20 cellular contexts compared by ENCODE assay signal in genomic region chr4:119570401-119570800, GRCh38. TPM values are rescaled to one million over a fixed set of nuclear protein-coding genes. Genes with fewer than 3 reads are reported as not detected.
A peak's percentile ranks its signal among the peaks of the same experiment; 100 is the strongest.
DNase-seq lines count a peak whose midpoint lies in the region; ATAC-seq and TF ChIP-seq lines count a peak whose summit lies in the region.
"Had no signal": no experiment of that assay in that cellular context is flagged by ENCODE, and none has a peak within 500 bp of the region (broad histone marks: within the 10 kb centered on the region; RNA-seq: fewer than 3 reads in every experiment).

No MANE protein-coding gene starts in this region.

- peak overlapping the region; percentile 10 for H3K27ac Mint-ChIP-seq in chondrocyte (ENCODE audit: unreplicated experiment)
- no peak overlapping the region for H3K27ac Mint-ChIP-seq in naive thymus-derived CD4-positive, alpha-beta T cell
- H3K27ac Mint-ChIP-seq: activated T-helper 2 cell treated with anti-CD3 and anti-CD28 coated beads, Interferon-gamma antibody, Interleukin-2, Interleukin-4, amounts not matched to agents 10 μg/mL and 5 μg/mL and 100 μg/mL, durations not matched to agents 14 hours and 24 hours and 36 hours; naive thymus-derived CD8-positive, alpha-beta T cell had no signal

- H3K9me3 ChIP-seq in left lung = no peaks in the 10 kb centered on the region
- no peaks in the 10 kb centered on the region for H3K9me3 ChIP-seq in thoracic aorta
- no peaks in the 10 kb centered on the region for H3K9me3 ChIP-seq in naive thymus-derived CD4-positive, alpha-beta T cell (ENCODE audit: control insufficient read depth in 2 of 3, low read length in 3 of 3)
- H3K9me3 ChIP-seq: Peyer's patch, psoas muscle had no signal

- intact Hi-C loops in left lung (cut with DNase I) = no loop called here
- intact Hi-C loops in naive thymus-derived CD4-positive, alpha-beta T cell (cut with micrococcal nuclease) = no loop called here

- POLR2A ChIA-PET in naive thymus-derived CD4-positive, alpha-beta T cell (lab: Charles Lee) = no interaction called here

- H3K27me3 ChIP-seq in left lung (no peaks in the 10 kb centered on the region), thoracic aorta (replicated peaks; ENCODE audit: insufficient read depth) (no peaks in the 10 kb centered on the region)
- H3K27me3 ChIP-seq in naive thymus-derived CD4-positive, alpha-beta T cell (ENCODE audit: control insufficient read depth in 2 of 2, insufficient read depth in 2 of 2, low read length in 2 of 2) = no peaks in the 10 kb centered on the region
- H3K27me3 ChIP-seq: Peyer's patch had no signal

- H3K4me3 ChIP-seq in left lung (no peak overlapping the region), thoracic aorta (peak overlapping the region; percentile 24)
- no peak overlapping the region for H3K4me3 ChIP-seq in naive thymus-derived CD4-positive, alpha-beta T cell (ENCODE audit: low read length)
- H3K4me3 ChIP-seq: Peyer's patch, psoas muscle had no signal

- no peaks in the 10 kb centered on the region for H3K27me3 Mint-ChIP-seq in chondrocyte (ENCODE audit: low read depth)
- peaks cover 0 to 20% (median 7%) of the 10 kb centered on the region in 5 donors for H3K27me3 Mint-ChIP-seq in naive thymus-derived CD4-positive, alpha-beta T cell

- peaks cover 12% of the 10 kb centered on the region for H3K9me3 Mint-ChIP-seq in chondrocyte (ENCODE audit: low read depth)
- H3K9me3 Mint-ChIP-seq in naive thymus-derived CD4-positive, alpha-beta T cell = peaks cover 4 to 30% (median 7%) of the 10 kb centered on the region in 11 donors

- no peak for TF ChIP-seq CTCF in chondrocyte (IDR thresholded peaks at IDR 0.05)
- TF ChIP-seq CTCF in left lung (IDR thresholded peaks at IDR 0.05) = no peak
- TF ChIP-seq CTCF in thoracic aorta (IDR thresholded peaks at IDR 0.05) = no peak
- TF ChIP-seq CTCF in GM10266 (IDR thresholded peaks at IDR 0.05; ENCODE audit: control insufficient read depth, insufficient read depth, low read depth, missing control alignments) = no peak

- peak overlapping the region; percentile 3 for H3K4me3 Mint-ChIP-seq in chondrocyte (ENCODE audit: unreplicated experiment)
- H3K4me3 Mint-ChIP-seq in naive thymus-derived CD4-positive, alpha-beta T cell = no peak overlapping the region
- H3K4me3 Mint-ChIP-seq: naive thymus-derived CD8-positive, alpha-beta T cell had no signal

- H3K36me3 ChIP-seq in left lung (no peaks in the 10 kb centered on the region), thoracic aorta (peaks cover 3% of the 10 kb centered on the region)
- H3K36me3 ChIP-seq in naive thymus-derived CD4-positive, alpha-beta T cell (ENCODE audit: control insufficient read depth in 2 of 3, insufficient read depth in 3 of 3, low read length in 3 of 3) = no peaks in the 10 kb centered on the region
- H3K36me3 ChIP-seq: WERI-Rb-1 had no signal

- H3K4me1 ChIP-seq in left lung (no peaks in the 10 kb centered on the region), thoracic aorta (ENCODE audit: control insufficient read depth in 1 of 2, low read depth in 2 of 2) (peaks cover 29 to 35% of the 10 kb centered on the region in 2 donors)
- H3K4me1 ChIP-seq in naive thymus-derived CD4-positive, alpha-beta T cell (ENCODE audit: control insufficient read depth in 2 of 2, insufficient read depth in 2 of 2, low read length in 2 of 2) = no peaks in the 10 kb centered on the region
- H3K4me1 ChIP-seq: Peyer's patch, psoas muscle had no signal

- H3K27ac ChIP-seq in left lung (no peak overlapping the region), thoracic aorta (peak overlapping the region; percentile 36 to 50)
- H3K27ac ChIP-seq in naive thymus-derived CD4-positive, alpha-beta T cell (ENCODE audit: low read depth, low read length) = no peak overlapping the region
- H3K27ac ChIP-seq: psoas muscle, WERI-Rb-1 had no signal

- peaks cover 9% of the 10 kb centered on the region for H3K36me3 Mint-ChIP-seq in chondrocyte (ENCODE audit: low read depth)
- peaks cover 1 to 16% (median 5%) of the 10 kb centered on the region in 5 donors for H3K36me3 Mint-ChIP-seq in naive thymus-derived CD4-positive, alpha-beta T cell

- DNase-seq in HCEC 1CT (peak; percentile 76), chondrocyte (ENCODE audit: low spot score) (no peak), left lung (no peak), thoracic aorta (ENCODE audit: low spot score) (no peak), GM10266 (ENCODE audit: extremely low spot score) (no peak)
- DNase-seq in naive thymus-derived CD4-positive, alpha-beta T cell = no peak
- no peak for DNase-seq in activated CD8-positive, alpha-beta memory T cell treated with anti-CD3 and anti-CD28 coated beads, Interleukin-2, amount 50 U/mL, for 4 hours
- DNase-seq: activated CD8-positive, alpha-beta memory T cell treated with anti-CD3 and anti-CD28 coated beads for 24 hours; amniotic stem cell; C1 segment of cervical spinal cord; cortex of kidney; naive thymus-derived CD8-positive, alpha-beta T cell; NCI-H2029; NCI-H748 treated with DMSO at 0.1 percent for 48 hours; Peyer's patch; psoas muscle; WERI-Rb-1 had no signal

- CTCF ChIA-PET in naive thymus-derived CD4-positive, alpha-beta T cell (lab: Charles Lee) = no interaction called here

- H3K4me1 Mint-ChIP-seq in chondrocyte (ENCODE audit: low read depth) = peaks cover 22% of the 10 kb centered on the region
- no peaks in the 10 kb centered on the region for H3K4me1 Mint-ChIP-seq in naive thymus-derived CD4-positive, alpha-beta T cell
- H3K4me1 Mint-ChIP-seq: naive thymus-derived CD8-positive, alpha-beta T cell had no signal

- ATAC-seq in left lung = peak; percentile 39
- no peak for ATAC-seq in thoracic aorta (ENCODE audit: insufficient number of reproducible peaks, low FRiP score, low read depth)
- no peak for ATAC-seq in naive thymus-derived CD4-positive, alpha-beta T cell
- ATAC-seq in HG02678 (IDR thresholded peaks at IDR 0.05; ENCODE audit: unreplicated experiment) = no peak
- ATAC-seq: left lobe of liver; naive thymus-derived CD8-positive, alpha-beta T cell had no signal

RNA-seq across cellular contexts. Expression of gene PDE5A, which starts 58.2 kb away (rescaled TPM):
- total RNA-seq in chondrocyte (7.0 to 21.8 TPM (median 17.0 TPM) in 3 replicates), left lung (10 to 100 TPM; 26.7 to 46.6 TPM), thoracic aorta (100 to 1,000 TPM; 158 to 223 TPM)
- total RNA-seq in naive thymus-derived CD4-positive, alpha-beta T cell = 1 to 10 TPM in 1 of 5 experiments, under 1 TPM in 4; 0.21 to 1.5 (median 0.65) TPM
- 1 to 10 TPM in 1 of 2 donors, under 1 TPM in 1; 0.56 to 2.6 TPM for polyA plus RNA-seq in naive thymus-derived CD4-positive, alpha-beta T cell

Comparison
In these comparisons a context has a peak if more than half of its experiments do, and no peak if none do; other contexts are left out.
1. H3K27ac ChIP-seq: peak in thoracic aorta (2 of 2); none in left lung (0 of 2) and naive thymus-derived CD4-positive, alpha-beta T cell (single experiment).